Comparison of ENCODE assay signal across 26 cellular contexts in the genomic region with DNA sequence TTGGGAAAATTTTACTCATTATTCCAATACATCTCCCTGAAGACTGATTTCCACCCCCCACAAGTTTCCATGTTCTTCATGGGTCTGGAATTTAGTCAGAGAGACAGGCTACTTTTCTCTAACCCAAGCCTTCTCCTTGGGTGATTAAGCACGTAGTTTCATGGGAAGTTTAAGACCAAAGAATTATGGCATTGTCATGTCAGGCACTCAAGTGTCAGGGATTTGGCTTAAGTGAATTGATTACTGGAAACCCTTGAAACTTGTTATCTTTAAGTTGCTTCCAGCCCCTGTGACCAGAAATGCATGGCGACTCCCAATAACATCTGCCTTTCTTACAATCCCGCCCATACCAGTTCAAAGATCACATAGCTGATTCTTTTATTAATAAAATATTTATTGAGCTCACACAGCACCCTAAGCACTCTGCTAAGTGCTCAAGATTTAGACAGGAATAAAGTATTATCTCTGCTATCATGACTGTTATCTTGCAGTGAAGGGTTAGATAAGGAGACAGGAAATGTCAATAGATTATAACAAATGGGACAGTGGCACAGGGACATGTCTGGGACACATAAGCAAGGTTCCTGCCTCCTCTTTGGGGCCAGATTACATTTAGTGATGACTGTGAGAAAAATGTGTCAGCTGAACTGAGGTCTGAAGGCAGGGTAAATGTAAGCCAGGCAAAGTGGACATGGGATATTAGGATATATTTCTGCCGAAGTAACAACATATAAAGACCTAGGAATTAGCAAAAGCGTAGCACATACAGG.
DNase-seq lines count a peak whose midpoint lies in the region; ATAC-seq, FAIRE-seq and TF ChIP-seq lines count a peak whose summit lies in the region.
"Had no signal": no experiment of that assay in that cellular context is flagged by ENCODE, and none has a peak within 500 bp of the region (broad histone marks: within the 10 kb centered on the region; RNA-seq: fewer than 3 reads in every experiment).

No MANE protein-coding gene starts in this region.

- TF ChIP-seq POLR2A in IMR-90 (IDR thresholded peaks at IDR 0.05; ENCODE audit: low read depth, low read length), result no peak

- H3K9me3 ChIP-seq in IMR-90 (ENCODE audit: control insufficient read depth, insufficient read depth, low read length), result no peaks in the 10 kb centered on the region
- no peaks in the 10 kb centered on the region for H3K9me3 ChIP-seq in mesenchymal stem cell (ENCODE audit: control insufficient read depth, low read length)
- H3K9me3 ChIP-seq in small intestine (ENCODE audit: control insufficient read depth, low read depth), result no peaks in the 10 kb centered on the region
- H3K9me3 ChIP-seq: BLaER1, Caco-2 had no signal

- H3K36me3 ChIP-seq in IMR-90 (ENCODE audit: control insufficient read depth, insufficient read depth, low read length) (no peaks in the 10 kb centered on the region), mesenchymal stem cell (ENCODE audit: control insufficient read depth in 1 of 2, insufficient read depth in 2 of 2, low read depth in 1 of 2, low read length in 2 of 2) (no peaks in the 10 kb centered on the region), small intestine (ENCODE audit: control insufficient read depth in 2 of 2, insufficient read depth in 2 of 2, low read length in 2 of 2) (no peaks in the 10 kb centered on the region)
- H3K36me3 ChIP-seq: BLaER1 had no signal

- H3K18ac ChIP-seq in IMR-90 (ENCODE audit: low read depth, low read length) (peak overlapping the region; percentile 77), mesenchymal stem cell (ENCODE audit: low read depth in 1 of 2, low read length in 2 of 2) (no peak overlapping the region)

- ATAC-seq in IMR-90 (ENCODE audit: low read depth), result no peak
- ATAC-seq: Right ventricle myocardium inferior had no signal

- H3K4me1 Mint-ChIP-seq in CD14-positive monocyte, result no peaks in the 10 kb centered on the region
- H3K4me1 Mint-ChIP-seq: CD4-positive, alpha-beta memory T cell had no signal

- H3K14ac ChIP-seq in IMR-90 (replicated peaks; ENCODE audit: low read depth, low read length) (no peak overlapping the region), mesenchymal stem cell (ENCODE audit: low read length in 2 of 2) (no peak overlapping the region)

- H2BK120ac ChIP-seq in IMR-90 (ENCODE audit: low read depth, low read length), result no peak overlapping the region
- no peak overlapping the region for H2BK120ac ChIP-seq in mesenchymal stem cell (ENCODE audit: low read depth, low read length)

- CTCF ChIA-PET in IMR-90 (lab: Yijun Ruan, JAX), result no interaction called here

- H2BK5ac ChIP-seq in IMR-90 (ENCODE audit: low read depth, low read length, poor library complexity, severe bottlenecking), result no peak overlapping the region
- H2BK5ac ChIP-seq in mesenchymal stem cell (ENCODE audit: low read depth, low read length, poor library complexity, severe bottlenecking), result no peak overlapping the region

- no peak overlapping the region for H2AFZ ChIP-seq in IMR-90 (replicated peaks; ENCODE audit: low read length, poor library complexity)
- no peak overlapping the region for H2AFZ ChIP-seq in mesenchymal stem cell (ENCODE audit: low read depth, low read length)

- no peaks in the 10 kb centered on the region for H4K20me1 ChIP-seq in IMR-90 (ENCODE audit: insufficient read depth, low read length)
- H4K20me1 ChIP-seq: BLaER1 had no signal

- no peak for DNase-seq in IMR-90
- peak; percentile 59 for DNase-seq in NCI-H82 treated with DMSO at 0.1 percent for 48 hours (lab: John Stamatoyannopoulos, UW; ENCODE audit: unreplicated experiment)
- DNase-seq in mesenchymal stem cell, result peak; percentile 80
- peak; percentile 15 for DNase-seq in small intestine
- DNase-seq in CD14-positive monocyte (ENCODE audit: low spot score), result no peak
- no peak for DNase-seq in HCEC 1CT
- DNase-seq in caudate nucleus (lab: John Stamatoyannopoulos, UW), result no peak
- DNase-seq: ACHN; CD4-positive, alpha-beta memory T cell; DMS 273 treated with DMSO at 0.1 percent for 48 hours; DND-41; KBM-7; NCI-H1092 treated with DMSO at 0.1 percent for 48 hours; NCI-H1436 treated with DMSO at 0.1 percent for 48 hours; NCI-H2029; NCI-H2227 treated with DMSO at 0.1 percent for 48 hours; NCI-H510A; NCI-H774; SW 1271 had no signal

- no CpG with 5 or more reads among the region's 5 CpGs for WGBS in IMR-90 (ENCODE audit: extremely low coverage in 2 of 2, insufficient read length in 1 of 2), 2 experiments
- WGBS in mesenchymal stem cell, result 21% methylated on average over 4 of the region's 5 CpGs
- 36 to 55% (median 41%) methylated on average over 5 of the region's 5 CpGs for WGBS in small intestine, 3 donors

- intact Hi-C loops in IMR-90 (cut with micrococcal nuclease) (no loop called here), CD14-positive monocyte (cut with micrococcal nuclease) (no loop called here)

- H2BK15ac ChIP-seq in IMR-90 (ENCODE audit: low read depth, low read length) (0 out of 3 replicates have a peak overlapping the region, but pooled peaks have one; percentile 52), mesenchymal stem cell (ENCODE audit: low read depth, poor library complexity, severe bottlenecking) (no peak overlapping the region)

- H3K9me1 ChIP-seq in IMR-90 (ENCODE audit: insufficient read depth, low read length), result no peaks in the 10 kb centered on the region

- no peak overlapping the region for H3K27ac Mint-ChIP-seq in CD14-positive monocyte
- H3K27ac Mint-ChIP-seq: CD4-positive, alpha-beta memory T cell had no signal

- H3K27me3 Mint-ChIP-seq in CD14-positive monocyte (ENCODE audit: low read depth in 3 of 3), result peaks cover 0 to 2% (median 0%) of the 10 kb centered on the region in 3 donors

- POLR2A ChIA-PET in IMR-90 (lab: Charles Lee; ENCODE audit: unreplicated experiment), result no interaction called here

- no peak overlapping the region for H3K23ac ChIP-seq in IMR-90 (ENCODE audit: low read depth, low read length)
- H3K23ac ChIP-seq in mesenchymal stem cell (ENCODE audit: low read length in 2 of 2), result no peak overlapping the region

- no peak overlapping the region for H3K4me2 ChIP-seq in IMR-90 (ENCODE audit: low read depth, low read length)
- no peak overlapping the region for H3K4me2 ChIP-seq in mesenchymal stem cell (ENCODE audit: low read length, poor library complexity, severe bottlenecking)
- H3K4me2 ChIP-seq: BLaER1 had no signal

- H4K8ac ChIP-seq in IMR-90 (ENCODE audit: low read depth in 2 of 2, low read length in 2 of 2) (no peak overlapping the region), mesenchymal stem cell (ENCODE audit: low read length) (no peak overlapping the region)

- H3K27me3 ChIP-seq in IMR-90 (ENCODE audit: control insufficient read depth, insufficient read depth, low read length) (no peaks in the 10 kb centered on the region; the same call in 1 of the 2 replicates), mesenchymal stem cell (ENCODE audit: control insufficient read depth in 1 of 2, insufficient read depth in 1 of 2, low read length in 2 of 2) (no peaks in the 10 kb centered on the region), small intestine (ENCODE audit: control insufficient read depth in 2 of 2, insufficient read depth in 2 of 2, low read length in 2 of 2) (no peaks in the 10 kb centered on the region)
- H3K27me3 ChIP-seq: BLaER1 had no signal

- in situ Hi-C loops in IMR-90 (cut with MboI; ENCODE audit: low sequenced_read_pairs), result no loop called here

- H2AK5ac ChIP-seq in IMR-90 (ENCODE audit: low read depth, low read length) (no peak overlapping the region), mesenchymal stem cell (ENCODE audit: low read length, severe bottlenecking) (no peak overlapping the region)

- H2BK20ac ChIP-seq in IMR-90 (ENCODE audit: low read depth, low read length), result peak overlapping the region; percentile 3; the same call in 1 of the 2 replicates

- no peak overlapping the region for H3K4me3 Mint-ChIP-seq in CD14-positive monocyte
- H3K4me3 Mint-ChIP-seq: CD4-positive, alpha-beta memory T cell had no signal

- H3K56ac ChIP-seq in IMR-90 (ENCODE audit: extremely low read depth, insufficient read depth, low read length), result no peak overlapping the region

- H3K4me3 ChIP-seq in IMR-90 (ENCODE audit: insufficient read depth, low read depth, low read length) (no peak overlapping the region), mesenchymal stem cell (ENCODE audit: insufficient read depth in 1 of 2, low read depth in 1 of 2, low read length in 2 of 2) (no peak overlapping the region), small intestine (ENCODE audit: low read depth in 1 of 2, low read length in 2 of 2) (no peak overlapping the region)
- H3K4me3 ChIP-seq: BLaER1 had no signal

- no peak overlapping the region for H2AK9ac ChIP-seq in IMR-90 (replicated peaks; ENCODE audit: low read depth, low read length, poor library complexity)

- no TSS peak for BruUV-seq in IMR-90 (replicated peaks; lab: Mats Ljungman, UMichigan)

- TF ChIP-seq CTCF in IMR-90 (conservative IDR thresholded peaks at IDR 0.05; ENCODE audit: low read depth, low read length), result no peak
- TF ChIP-seq CTCF in CD14-positive monocyte (IDR thresholded peaks at IDR 0.05), result no peak

- FAIRE-seq in small intestine (lab: Jason Lieb, UNC), result no peak
- FAIRE-seq: G401.6, GM18507, H1, RCC 7860 had no signal

- H3K79me1 ChIP-seq in IMR-90 (ENCODE audit: low read depth in 1 of 2, low read length in 2 of 2) (no peaks in the 10 kb centered on the region), mesenchymal stem cell (replicated peaks; ENCODE audit: low read length, poor library complexity, severe bottlenecking) (no peaks in the 10 kb centered on the region)

- H2BK12ac ChIP-seq in mesenchymal stem cell (ENCODE audit: low read length in 2 of 2), result no peak overlapping the region

- no peak for TF ChIP-seq RAD21 in IMR-90 (IDR thresholded peaks at IDR 0.05; ENCODE audit: low read length)

- peaks cover 0 to 5% (median 2%) of the 10 kb centered on the region in 7 donors for H3K9me3 Mint-ChIP-seq in CD14-positive monocyte

- H4K91ac ChIP-seq in IMR-90 (ENCODE audit: insufficient read depth, low read depth, low read length), result no peak overlapping the region
- H4K91ac ChIP-seq in mesenchymal stem cell (ENCODE audit: low read length), result no peak overlapping the region

- dilution Hi-C loops in IMR-90 (cut with HindIII; ENCODE audit: low sequenced_read_pairs, unreplicated experiment), result no loop called here

- H3K27ac ChIP-seq in IMR-90 (ENCODE audit: insufficient read depth, low read length), result no peak overlapping the region
- H3K27ac ChIP-seq in mesenchymal stem cell (ENCODE audit: low read length, poor library complexity, severe bottlenecking), result no peak overlapping the region
- no peak overlapping the region for H3K27ac ChIP-seq in small intestine (ENCODE audit: low read depth in 1 of 2, low read length in 1 of 2)
- H3K27ac ChIP-seq in caudate nucleus (ENCODE audit: low read depth, low read length), result no peak overlapping the region
- H3K27ac ChIP-seq: BLaER1 had no signal

- H3K4me1 ChIP-seq in IMR-90 (ENCODE audit: control insufficient read depth, insufficient read depth, low read length) (peaks cover 2% of the 10 kb centered on the region), mesenchymal stem cell (ENCODE audit: control insufficient read depth, insufficient read depth, low read depth, low read length) (no peaks in the 10 kb centered on the region), small intestine (ENCODE audit: control insufficient read depth in 2 of 2, insufficient read depth in 1 of 2, low read depth in 1 of 2, low read length in 1 of 2) (no peaks in the 10 kb centered on the region)
- H3K4me1 ChIP-seq: BLaER1 had no signal

- no peak overlapping the region for H3K9ac ChIP-seq in IMR-90 (ENCODE audit: low read depth, low read length)
- H3K9ac ChIP-seq in mesenchymal stem cell (ENCODE audit: low read length), result no peak overlapping the region
- H3K9ac ChIP-seq: BLaER1 had no signal

- H4K5ac ChIP-seq in IMR-90 (ENCODE audit: low read depth, low read length), result no peak overlapping the region

- no peak overlapping the region for H3K4ac ChIP-seq in IMR-90 (ENCODE audit: low read depth, low read length)
- no peak overlapping the region for H3K4ac ChIP-seq in mesenchymal stem cell (ENCODE audit: low read depth in 1 of 2, low read length in 2 of 2)

- H3K36me3 Mint-ChIP-seq in CD14-positive monocyte, result no peaks in the 10 kb centered on the region
- H3K36me3 Mint-ChIP-seq: CD4-positive, alpha-beta memory T cell had no signal

Comparison
In these comparisons a context has a peak if more than half of its experiments do, and no peak if none do; other contexts are left out.
1. DNase-seq: peak in NCI-H82 treated with DMSO at 0.1 percent for 48 hours (single experiment), mesenchymal stem cell (single experiment) and small intestine (single experiment); none in IMR-90 (single experiment), CD14-positive monocyte (single experiment), HCEC 1CT (single experiment) and caudate nucleus (0 of 61).